1 cellular context compared by ENCODE assay signal in the genomic region with DNA sequence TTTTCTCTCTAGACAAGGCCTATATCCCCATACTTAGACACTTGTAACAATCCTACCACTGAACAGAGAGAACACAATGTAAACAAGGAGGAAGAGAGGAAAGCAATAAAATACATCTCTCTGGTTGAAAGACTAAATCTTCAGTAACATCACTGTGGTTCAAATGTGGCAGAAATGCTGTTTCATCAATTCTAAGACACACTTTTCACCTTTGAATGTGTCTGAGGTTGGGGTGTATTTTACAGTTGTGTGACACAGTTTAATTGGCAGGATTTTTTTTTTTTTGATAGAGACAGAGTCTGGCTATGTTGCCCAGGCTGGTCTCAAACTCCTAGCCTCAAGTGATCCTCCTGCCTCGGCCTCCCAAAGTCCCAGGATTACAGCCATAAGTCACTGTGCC.
TF ChIP-seq lines count a peak whose summit lies in the region.

No MANE protein-coding gene starts in this region.

TF ChIP-seq in IMR-90, 13 proteins besides CTCF, POLR2A, EP300 and RAD21 (continued from another document):
- TF ChIP-seq, protein P1, sequence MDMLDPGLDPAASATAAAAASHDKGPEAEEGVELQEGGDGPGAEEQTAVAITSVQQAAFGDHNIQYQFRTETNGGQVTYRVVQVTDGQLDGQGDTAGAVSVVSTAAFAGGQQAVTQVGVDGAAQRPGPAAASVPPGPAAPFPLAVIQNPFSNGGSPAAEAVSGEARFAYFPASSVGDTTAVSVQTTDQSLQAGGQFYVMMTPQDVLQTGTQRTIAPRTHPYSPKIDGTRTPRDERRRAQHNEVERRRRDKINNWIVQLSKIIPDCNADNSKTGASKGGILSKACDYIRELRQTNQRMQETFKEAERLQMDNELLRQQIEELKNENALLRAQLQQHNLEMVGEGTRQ (IDR thresholded peaks at IDR 0.05; ENCODE audit: low read depth, low read length): no peak
- no peak for TF ChIP-seq RCOR1 (IDR thresholded peaks at IDR 0.05; ENCODE audit: insufficient replicate concordance, low read length)
